In genomic region chr6:44101832-44102231, GRCh38 we compare ENCODE assay signal across 28 cellular contexts. TPM values are rescaled to one million over a fixed set of nuclear protein-coding genes. Genes with fewer than 3 reads are reported as not detected.
DNase-seq lines count a peak whose midpoint lies in the region; ATAC-seq, FAIRE-seq and TF ChIP-seq lines count a peak whose summit lies in the region.
"Had no signal": no experiment of that assay in that cellular context is flagged by ENCODE, and none has a peak within 500 bp of the region (broad histone marks: within the 10 kb centered on the region; RNA-seq: fewer than 3 reads in every experiment).

No MANE protein-coding gene starts in this region.

- peaks cover 12% of the 10 kb centered on the region for H3K4me1 Mint-ChIP-seq in T-helper 2 cell treated with Interferon-gamma antibody and Interleukin-4, amounts not matched to agents 5 μg/mL and 100 μg/mL, for 36 hours (ENCODE audit: low read depth)
- H3K4me1 Mint-ChIP-seq in CD8-positive, alpha-beta memory T cell, result peaks cover 16 to 32% (median 24%) of the 10 kb centered on the region in 3 donors
- H3K4me1 Mint-ChIP-seq in astrocyte (ENCODE audit: low read depth, unreplicated experiment) (peaks cover 16% of the 10 kb centered on the region), neural progenitor cell (peaks cover 26% of the 10 kb centered on the region)

- ATAC-seq in GM18867 (IDR thresholded peaks at IDR 0.05; ENCODE audit: unreplicated experiment), result no peak
- ATAC-seq: HepG2 had no signal

- CTCF ChIA-PET in CD8-positive, alpha-beta memory T cell (lab: Charles Lee), result interaction anchor here (1.8 to 2.1 kb wide), 2 partner anchors 50 to 332 kb away, joined by 4 to 5 read pairs; partner anchors contain the start of gene VEGFA

- H3K79me2 ChIP-seq in astrocyte (ENCODE audit: insufficient read depth, low read length) (peaks cover 12% of the 10 kb centered on the region), neural progenitor cell (ENCODE audit: low read depth) (no peaks in the 10 kb centered on the region)

- H3K27ac ChIP-seq in CD8-positive, alpha-beta memory T cell (ENCODE audit: low read depth, low read length), result no peak overlapping the region
- H3K27ac ChIP-seq in astrocyte (ENCODE audit: low read depth, low read length) (no peak overlapping the region), neural progenitor cell (no peak overlapping the region), WERI-Rb-1 (no peak overlapping the region)
- H3K27ac ChIP-seq: Peyer's patch, sigmoid colon, SJSA1, upper lobe of right lung had no signal

- no peaks in the 10 kb centered on the region for H3K27me3 ChIP-seq in CD8-positive, alpha-beta memory T cell (ENCODE audit: insufficient read depth, low read length, poor library complexity, severe bottlenecking)
- H3K27me3 ChIP-seq in astrocyte (ENCODE audit: insufficient read depth, low read length) (no peaks in the 10 kb centered on the region), neural progenitor cell (no peaks in the 10 kb centered on the region), WERI-Rb-1 (ENCODE audit: insufficient read depth, low read depth, severe bottlenecking) (no peaks in the 10 kb centered on the region)
- H3K27me3 ChIP-seq: Peyer's patch, sigmoid colon, SJSA1, upper lobe of right lung had no signal

- peak overlapping the region; percentile 51 for H3K27ac Mint-ChIP-seq in T-helper 2 cell treated with Interferon-gamma antibody and Interleukin-4, amounts not matched to agents 5 μg/mL and 100 μg/mL, for 36 hours
- peak overlapping the region in 7 of 8 donors; percentile 3 to 93 (median 33) for H3K27ac Mint-ChIP-seq in CD8-positive, alpha-beta memory T cell
- H3K27ac Mint-ChIP-seq in astrocyte (ENCODE audit: unreplicated experiment), result peak overlapping the region; percentile 64
- H3K27ac Mint-ChIP-seq in neural progenitor cell, result peak overlapping the region; percentile 30

- no peaks in the 10 kb centered on the region for H3K27me3 Mint-ChIP-seq in T-helper 2 cell treated with Interferon-gamma antibody and Interleukin-4, amounts not matched to agents 5 μg/mL and 100 μg/mL, for 36 hours (ENCODE audit: low read depth)
- peaks cover 0 to 1% of the 10 kb centered on the region in 2 donors for H3K27me3 Mint-ChIP-seq in CD8-positive, alpha-beta memory T cell
- H3K27me3 Mint-ChIP-seq in astrocyte (ENCODE audit: low read depth, unreplicated experiment), result no peaks in the 10 kb centered on the region
- peaks cover 8% of the 10 kb centered on the region for H3K27me3 Mint-ChIP-seq in neural progenitor cell (ENCODE audit: insufficient read depth, low read depth)
- H3K27me3 Mint-ChIP-seq: progenitor cell of endocrine pancreas had no signal

- TF ChIP-seq CTCF in astrocyte (IDR thresholded peaks at IDR 0.05; ENCODE audit: insufficient read depth, low read depth, low read length) (no peak), neural progenitor cell (IDR thresholded peaks at IDR 0.05) (no peak), WERI-Rb-1 (IDR thresholded peaks at IDR 0.05; ENCODE audit: low read depth, low read length) (no peak)

- no peaks in the 10 kb centered on the region for H3K9me3 Mint-ChIP-seq in T-helper 2 cell treated with Interferon-gamma antibody and Interleukin-4, amounts not matched to agents 5 μg/mL and 100 μg/mL, for 36 hours
- no peaks in the 10 kb centered on the region for H3K9me3 Mint-ChIP-seq in CD8-positive, alpha-beta memory T cell
- H3K9me3 Mint-ChIP-seq in astrocyte (ENCODE audit: unreplicated experiment), result no peaks in the 10 kb centered on the region
- H3K9me3 Mint-ChIP-seq in neural progenitor cell, result no peaks in the 10 kb centered on the region

- DNase-seq in T-helper 2 cell treated with Interferon-gamma antibody and Interleukin-4, amounts not matched to agents 5 μg/mL and 100 μg/mL, for 36 hours (ENCODE audit: low spot score), result no peak
- DNase-seq in T-helper 2 cell (no peak), astrocyte (ENCODE audit: low read depth) (no peak), neural progenitor cell (ENCODE audit: low spot score) (no peak), SHP77 (lab: John Stamatoyannopoulos, UW) (no peak), WERI-Rb-1 (no peak)
- no peak for DNase-seq in CD8-positive, alpha-beta memory T cell
- DNase-seq: 8988T; activated CD4-positive, alpha-beta T cell treated with anti-CD3 and anti-CD28 coated beads, Interleukin-2, amount 50 U/mL, for 48 hours; AML-193; caudate nucleus; dermis blood vessel endothelial cell; DMS79; GF-D8; islet precursor cell; NCI-H1048; NCI-H1930; NCI-H69; Peyer's patch; sigmoid colon; upper lobe of right lung had no signal

- H4K20me1 ChIP-seq in astrocyte (ENCODE audit: insufficient read depth, low read length) (peaks cover 82% of the 10 kb centered on the region), neural progenitor cell (ENCODE audit: low read depth) (peaks cover 52% of the 10 kb centered on the region)

- H3F3A ChIP-seq in neural progenitor cell (ENCODE audit: low read depth), result peaks cover 12% of the 10 kb centered on the region

- H2AFZ ChIP-seq in astrocyte (ENCODE audit: low read depth, low read length), result no peak overlapping the region
- no peak overlapping the region for H2AFZ ChIP-seq in neural progenitor cell (replicated peaks)

- FAIRE-seq in astrocyte (lab: Jason Lieb, UNC), result no peak
- FAIRE-seq: endothelial cell of umbilical vein, GM18507, HepG2 had no signal

- H3K9me3 ChIP-seq in CD8-positive, alpha-beta memory T cell (ENCODE audit: low read length), result no peaks in the 10 kb centered on the region
- H3K9me3 ChIP-seq in astrocyte (ENCODE audit: insufficient read depth, low read depth, low read length) (no peaks in the 10 kb centered on the region), neural progenitor cell (ENCODE audit: low read depth) (no peaks in the 10 kb centered on the region), WERI-Rb-1 (ENCODE audit: severe bottlenecking) (no peaks in the 10 kb centered on the region)
- H3K9me3 ChIP-seq: Peyer's patch, sigmoid colon, SJSA1, upper lobe of right lung had no signal

- H3K4me3 Mint-ChIP-seq in T-helper 2 cell treated with Interferon-gamma antibody and Interleukin-4, amounts not matched to agents 5 μg/mL and 100 μg/mL, for 36 hours, result no peak overlapping the region
- H3K4me3 Mint-ChIP-seq in CD8-positive, alpha-beta memory T cell, result no peak overlapping the region
- H3K4me3 Mint-ChIP-seq in astrocyte (ENCODE audit: unreplicated experiment) (no peak overlapping the region), neural progenitor cell (no peak overlapping the region)

- H3K36me3 ChIP-seq in CD8-positive, alpha-beta memory T cell (ENCODE audit: insufficient read depth, low read length), result peaks cover 25% of the 10 kb centered on the region
- H3K36me3 ChIP-seq in astrocyte (ENCODE audit: insufficient read depth, low read length), result peaks cover 3% of the 10 kb centered on the region
- no peaks in the 10 kb centered on the region for H3K36me3 ChIP-seq in neural progenitor cell
- peaks cover 62% of the 10 kb centered on the region for H3K36me3 ChIP-seq in WERI-Rb-1
- H3K36me3 ChIP-seq: Peyer's patch had no signal

- H3K4me2 ChIP-seq in astrocyte (ENCODE audit: low read length), result no peak overlapping the region
- H3K4me2 ChIP-seq in neural progenitor cell, result no peak overlapping the region

- H3K4me3 ChIP-seq in CD8-positive, alpha-beta memory T cell (ENCODE audit: low read length), result no peak overlapping the region
- H3K4me3 ChIP-seq in astrocyte (ENCODE audit: insufficient read depth, low read depth, low read length) (no peak overlapping the region), neural progenitor cell (no peak overlapping the region), WERI-Rb-1 (ENCODE audit: low read depth, low read length) (no peak overlapping the region)
- H3K4me3 ChIP-seq: Peyer's patch, sigmoid colon, SJSA1, upper lobe of right lung had no signal

- no peak overlapping the region for H3K9ac ChIP-seq in astrocyte (ENCODE audit: low read length)
- H3K9ac ChIP-seq in neural progenitor cell, result no peak overlapping the region

- peaks cover 6% of the 10 kb centered on the region for H3K36me3 Mint-ChIP-seq in T-helper 2 cell treated with Interferon-gamma antibody and Interleukin-4, amounts not matched to agents 5 μg/mL and 100 μg/mL, for 36 hours (ENCODE audit: low read depth)
- peaks cover 0 to 45% (median 2%) of the 10 kb centered on the region in 3 donors for H3K36me3 Mint-ChIP-seq in CD8-positive, alpha-beta memory T cell
- H3K36me3 Mint-ChIP-seq in astrocyte (ENCODE audit: low read depth, unreplicated experiment) (peaks cover 26% of the 10 kb centered on the region), neural progenitor cell (peaks cover 26% of the 10 kb centered on the region)

- H3K4me1 ChIP-seq in CD8-positive, alpha-beta memory T cell (ENCODE audit: insufficient read depth, low read length), result no peaks in the 10 kb centered on the region
- H3K4me1 ChIP-seq in astrocyte (ENCODE audit: insufficient read depth, low read length), result no peaks in the 10 kb centered on the region
- H3K4me1 ChIP-seq in neural progenitor cell, result peaks cover 9% of the 10 kb centered on the region
- H3K4me1 ChIP-seq: Peyer's patch, SJSA1 had no signal

- POLR2A ChIA-PET in CD8-positive, alpha-beta memory T cell (lab: Charles Lee), result no interaction called here

RNA-seq across cellular contexts. Expression of gene MRPL14, which starts 25.4 kb away (rescaled TPM):
- 10 to 100 TPM; 48.5 to 48.7 TPM for total RNA-seq in CD8-positive, alpha-beta memory T cell
- 108 TPM for polyA plus RNA-seq in CD8-positive, alpha-beta memory T cell
- total RNA-seq in astrocyte, result 53.4 and 56.1 TPM in 2 replicates
- total RNA-seq in neural progenitor cell (ENCODE audit: low replicate concordance), result 40.4 and 53.5 TPM in 2 replicates

RNA-seq across cellular contexts. Expression of gene TMEM63B, which starts 25.5 kb away (rescaled TPM):
- 10 to 100 TPM; 18.4 to 20.3 TPM for total RNA-seq in CD8-positive, alpha-beta memory T cell
- polyA plus RNA-seq in CD8-positive, alpha-beta memory T cell, result 1.9 TPM
- total RNA-seq in astrocyte, result 86.6 and 95.6 TPM in 2 replicates
- 25.4 and 30.8 TPM in 2 replicates for total RNA-seq in neural progenitor cell (ENCODE audit: low replicate concordance)

RNA-seq across cellular contexts. Expression of gene CAPN11, which starts 56.8 kb away (rescaled TPM):
- total RNA-seq in CD8-positive, alpha-beta memory T cell, result not detected
- not detected for polyA plus RNA-seq in CD8-positive, alpha-beta memory T cell
- total RNA-seq in astrocyte (not detected in 2 replicates), neural progenitor cell (ENCODE audit: low replicate concordance) (0.40 and 0.49 TPM in 2 replicates)
- total RNA-seq: H4, progenitor cell of endocrine pancreas, SJSA1 had no signal
